ENCODE assay signal across 32 cellular contexts in genomic region chr2:241833938-241834852, GRCh38. TPM values are rescaled to one million over a fixed set of nuclear protein-coding genes. Genes with fewer than 3 reads are reported as not detected.
A peak's percentile ranks its signal among the peaks of the same experiment; 100 is the strongest.
DNase-seq lines count a peak whose midpoint lies in the region; ATAC-seq, FAIRE-seq and TF ChIP-seq lines count a peak whose summit lies in the region.
"Had no signal": no experiment of that assay in that cellular context is flagged by ENCODE, and none has a peak within 500 bp of the region (broad histone marks: within the 10 kb centered on the region; RNA-seq: fewer than 3 reads in every experiment).

No MANE protein-coding gene starts in this region.

- no peak overlapping the region for H3K27ac Mint-ChIP-seq in activated CD4-positive, alpha-beta memory T cell treated with anti-CD3 and anti-CD28 coated beads, Interleukin-2, amount 10 ng/mL, durations not matched to agents 7 days and 5 days
- no peak overlapping the region for H3K27ac Mint-ChIP-seq in natural killer cell
- H3K27ac Mint-ChIP-seq: activated CD4-positive, alpha-beta T cell treated with anti-CD3 and anti-CD28 coated beads, Interleukin-2, amount 10 ng/mL, durations not matched to agents 24 days and 14 days had no signal

- POLR2A ChIA-PET in activated CD4-positive, alpha-beta memory T cell treated with anti-CD3 and anti-CD28 coated beads, Interleukin-2, amount 10 ng/mL, durations not matched to agents 7 days and 5 days (lab: Charles Lee), result interaction anchor here (0.8 kb wide), 1 partner anchor 10 kb away, joined by 3 read pairs; no protein-coding TSS in a partner anchor

- intact Hi-C loops in cardiac septum (cut with DNase I), result no loop called here
- intact Hi-C loops in left ventricle myocardium superior (cut with micrococcal nuclease), result no loop called here
- intact Hi-C loops in natural killer cell (cut with micrococcal nuclease), result no loop called here

- H3K27me3 Mint-ChIP-seq in activated CD4-positive, alpha-beta memory T cell treated with anti-CD3 and anti-CD28 coated beads, Interleukin-2, amount 10 ng/mL, durations not matched to agents 7 days and 5 days, result peaks cover 72% of the 10 kb centered on the region
- H3K27me3 Mint-ChIP-seq in natural killer cell (ENCODE audit: low read depth in 2 of 2), result peaks cover 18 to 51% of the 10 kb centered on the region in 2 donors

- peaks cover 3% of the 10 kb centered on the region for H3K9me3 Mint-ChIP-seq in activated CD4-positive, alpha-beta memory T cell treated with anti-CD3 and anti-CD28 coated beads, Interleukin-2, amount 10 ng/mL, durations not matched to agents 7 days and 5 days
- no peaks in the 10 kb centered on the region for H3K9me3 Mint-ChIP-seq in natural killer cell
- H3K9me3 Mint-ChIP-seq: CD4-positive, alpha-beta memory T cell had no signal

- no peak overlapping the region for H3K4me3 Mint-ChIP-seq in activated CD4-positive, alpha-beta memory T cell treated with anti-CD3 and anti-CD28 coated beads, Interleukin-2, amount 10 ng/mL, durations not matched to agents 7 days and 5 days
- H3K4me3 Mint-ChIP-seq in natural killer cell, result no peak overlapping the region
- H3K4me3 Mint-ChIP-seq: activated CD4-positive, alpha-beta T cell treated with anti-CD3 and anti-CD28 coated beads, Interleukin-2, amount 10 ng/mL, durations not matched to agents 24 days and 14 days; activated T-cell treated with anti-CD3 and anti-CD28 coated beads, Interleukin-2, amount 50 U/mL, for 4 hours; naive B cell had no signal

- FAIRE-seq in urothelium cell line (lab: Jason Lieb, UNC), result peak; percentile 44
- FAIRE-seq: A549, D721Med, pancreas, RCC 7860 had no signal

- DNase-seq in cardiac septum (ENCODE audit: low spot score), result peak; percentile 50
- DNase-seq in left ventricle myocardium superior, result no peak
- peak; percentile 14 for DNase-seq in activated CD4-positive, alpha-beta memory T cell treated with anti-CD3 and anti-CD28 coated beads, Interleukin-2, amount 10 ng/mL, durations not matched to agents 7 days and 5 days
- DNase-seq in natural killer cell, result peak; percentile 10
- no peak for DNase-seq in urothelium cell line (ENCODE audit: low spot score)
- no peak for DNase-seq in SIG-M5 (lab: John Stamatoyannopoulos, UW)
- DNase-seq in amygdala (lab: John Stamatoyannopoulos, UW), result no peak
- DNase-seq: activated CD4-positive, alpha-beta T cell treated with anti-CD3 and anti-CD28 coated beads, Interleukin-2, amount 10 ng/mL, durations not matched to agents 24 days and 14 days; activated gamma-delta T cell treated with Interleukin-2 at 50 U/mL for 16 hours; activated T-cell treated with anti-CD3 and anti-CD28 coated beads, Interleukin-2, amount 50 U/mL, for 4 hours; dorsolateral prefrontal cortex; gastrocnemius medialis; naive B cell; NCI-H146; NCI-H2107; NCI-H774; pancreas; retina; SJCRH30; stimulated activated CD4-positive, alpha-beta T cell treated with anti-CD3 and anti-CD28 coated beads, Interleukin-1b, Interleukin-23, amount 100 ng/mL, for 48 hours; stimulated activated naive CD4-positive, alpha-beta T cell treated with Interleukin-2 at 50 U/mL for 16 hours; T1000; upper lobe of right lung; WERI-Rb-1 had no signal

- TF ChIP-seq CTCF in natural killer cell (IDR thresholded peaks at IDR 0.05), result no peak

- no peak for ATAC-seq in left ventricle myocardium superior
- ATAC-seq in natural killer cell, result no peak
- no peak for ATAC-seq in GM19328 (IDR thresholded peaks at IDR 0.05; ENCODE audit: unreplicated experiment)
- ATAC-seq: A549; activated T-cell treated with anti-CD3 and anti-CD28 coated beads, Interleukin-2, amount 50 U/mL, for 4 hours; gastrocnemius medialis; left lobe of liver; pancreas; upper lobe of right lung had no signal

- H3K36me3 Mint-ChIP-seq in activated CD4-positive, alpha-beta memory T cell treated with anti-CD3 and anti-CD28 coated beads, Interleukin-2, amount 10 ng/mL, durations not matched to agents 7 days and 5 days (ENCODE audit: low read depth), result no peaks in the 10 kb centered on the region
- no peaks in the 10 kb centered on the region for H3K36me3 Mint-ChIP-seq in natural killer cell
- H3K36me3 Mint-ChIP-seq: CD4-positive, alpha-beta memory T cell; naive B cell had no signal

- peaks cover 8% of the 10 kb centered on the region for H3K4me1 Mint-ChIP-seq in activated CD4-positive, alpha-beta memory T cell treated with anti-CD3 and anti-CD28 coated beads, Interleukin-2, amount 10 ng/mL, durations not matched to agents 7 days and 5 days
- H3K4me1 Mint-ChIP-seq in natural killer cell, result peaks cover 10 to 15% of the 10 kb centered on the region in 2 donors
- H3K4me1 Mint-ChIP-seq: naive B cell had no signal

- CTCF ChIA-PET in activated CD4-positive, alpha-beta memory T cell treated with anti-CD3 and anti-CD28 coated beads, Interleukin-2, amount 10 ng/mL, durations not matched to agents 7 days and 5 days (lab: Charles Lee), result no interaction called here

RNA-seq across cellular contexts. Expression of gene PDCD1, which starts 24.5 kb away (rescaled TPM):
- total RNA-seq in cardiac septum, result 2.0 TPM
- 1.4 TPM for total RNA-seq in left ventricle myocardium superior
- 10 to 100 TPM; 17.2 to 17.9 TPM for total RNA-seq in activated CD4-positive, alpha-beta memory T cell treated with anti-CD3 and anti-CD28 coated beads, Interleukin-2, amount 10 ng/mL, durations not matched to agents 7 days and 5 days
- total RNA-seq in natural killer cell, result under 1 TPM in 1 of 3 donors, not detected in 2; 0.45 TPM
- total RNA-seq: hepatocyte, suprapubic skin had no signal

RNA-seq across cellular contexts. Expression of gene NEU4, which starts 25.2 kb away (rescaled TPM):
- total RNA-seq in cardiac septum (not detected), left ventricle myocardium superior (0.52 TPM), natural killer cell (1 to 10 TPM in 2 of 3 donors, under 1 TPM in 1; 0.39 to 6.6 (median 2.2) TPM)
- under 1 TPM; 0.38 to 0.43 TPM for total RNA-seq in activated CD4-positive, alpha-beta memory T cell treated with anti-CD3 and anti-CD28 coated beads, Interleukin-2, amount 10 ng/mL, durations not matched to agents 7 days and 5 days
- total RNA-seq: pancreas had no signal

RNA-seq across cellular contexts. Expression of gene RTP5, which starts 35.3 kb away (rescaled TPM):
- total RNA-seq in cardiac septum (0.08 TPM), left ventricle myocardium superior (not detected), natural killer cell (1 to 10 TPM in 1 of 3 donors, under 1 TPM in 2; 0.47 to 1.7 (median 0.68) TPM)
- total RNA-seq in activated CD4-positive, alpha-beta memory T cell treated with anti-CD3 and anti-CD28 coated beads, Interleukin-2, amount 10 ng/mL, durations not matched to agents 7 days and 5 days, result under 1 TPM in 1 of 2 experiments, not detected in 1; 0.13 TPM
- total RNA-seq: activated CD4-positive, alpha-beta T cell treated with anti-CD3 and anti-CD28 coated beads, Interleukin-2, amount 10 ng/mL, durations not matched to agents 24 days and 14 days; gastrocnemius medialis; hepatocyte; left lobe of liver; pancreas; SJCRH30; suprapubic skin; upper lobe of right lung had no signal

RNA-seq across cellular contexts. Expression of gene GAL3ST2, which starts 57.6 kb away (rescaled TPM):
- total RNA-seq in cardiac septum (not detected), left ventricle myocardium superior (not detected), natural killer cell (under 1 TPM in 1 of 3 donors, not detected in 2; 0.88 TPM)
- total RNA-seq in activated CD4-positive, alpha-beta memory T cell treated with anti-CD3 and anti-CD28 coated beads, Interleukin-2, amount 10 ng/mL, durations not matched to agents 7 days and 5 days, result under 1 TPM; 0.23 to 0.58 TPM
- total RNA-seq: pancreas, SJCRH30, suprapubic skin, upper lobe of right lung had no signal

Comparison
In these comparisons a context has a peak if more than half of its experiments do, and no peak if none do; other contexts are left out.
1. DNase-seq: peak in cardiac septum (single experiment), activated CD4-positive, alpha-beta memory T cell treated with anti-CD3 and anti-CD28 coated beads, Interleukin-2, amount 10 ng/mL, durations not matched to agents 7 days and 5 days (single experiment) and natural killer cell (single experiment); none in left ventricle myocardium superior (single experiment), urothelium cell line (single experiment), SIG-M5 (single experiment) and amygdala (0 of 56).